In the genomic region with DNA sequence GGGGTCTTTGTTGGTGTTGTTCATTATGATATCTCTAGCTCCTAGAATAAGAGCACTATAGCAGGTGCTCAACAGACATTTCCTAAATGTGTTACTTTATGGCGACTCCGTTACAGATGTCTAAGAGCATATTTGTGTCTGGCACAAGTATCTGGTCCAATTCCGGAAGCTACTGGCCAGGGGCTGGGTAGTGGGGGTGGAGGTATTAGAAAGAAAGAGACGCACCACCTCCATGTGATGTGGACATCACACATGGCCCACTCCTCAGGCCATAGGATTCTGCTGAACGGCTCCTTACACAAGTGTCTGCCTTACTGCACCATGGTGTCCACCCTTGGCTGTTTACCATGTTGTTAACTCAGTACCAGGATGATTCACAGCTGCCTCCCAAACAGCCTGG, we compare ENCODE assay signal across 22 cellular contexts.
"Had no signal": no experiment of that assay in that cellular context is flagged by ENCODE, and none has a peak within 500 bp of the region (broad histone marks: within the 10 kb centered on the region; RNA-seq: fewer than 3 reads in every experiment).

No MANE protein-coding gene starts in this region.

- H3K9me3 ChIP-seq: colonic mucosa, esophagus squamous epithelium, gastrocnemius medialis, gastroesophageal sphincter, heart left ventricle, heart right ventricle had no signal

- H3K36me3 ChIP-seq: colonic mucosa, esophagus squamous epithelium, gastrocnemius medialis, gastroesophageal sphincter, heart left ventricle, heart right ventricle had no signal

- H3K27ac ChIP-seq: colonic mucosa, coronary artery, dorsolateral prefrontal cortex, epithelial cell of prostate, esophagus squamous epithelium, foreskin keratinocyte, gastrocnemius medialis, gastroesophageal sphincter, heart left ventricle, heart right ventricle had no signal

- H3K27me3 ChIP-seq: colonic mucosa, esophagus squamous epithelium, foreskin keratinocyte, gastrocnemius medialis had no signal

- DNase-seq: colonic mucosa; cortex of kidney; dermis blood vessel endothelial cell; dorsolateral prefrontal cortex; effector CD4-positive, alpha-beta T cell; effector CD8-positive, alpha-beta T cell; effector memory CD4-positive, alpha-beta T cell; effector memory CD8-positive, alpha-beta T cell; endodermal cell; erythroblast; esophagus squamous epithelium; foreskin fibroblast; foreskin keratinocyte; foreskin melanocyte; gastrocnemius medialis; glutamatergic neuron; heart left ventricle; heart right ventricle had no signal

- H3K4me3 ChIP-seq: colonic mucosa, coronary artery, dorsolateral prefrontal cortex, esophagus squamous epithelium, gastrocnemius medialis, gastroesophageal sphincter, heart left ventricle, heart right ventricle had no signal

- ATAC-seq: effector memory CD8-positive, alpha-beta T cell; esophagus mucosa; foreskin keratinocyte; gastrocnemius medialis; gastroesophageal sphincter; heart left ventricle; heart right ventricle had no signal

- H3K4me1 ChIP-seq: colonic mucosa, esophagus squamous epithelium, foreskin keratinocyte, gastrocnemius medialis, gastroesophageal sphincter, heart left ventricle, heart right ventricle had no signal
